9 cellular contexts compared by ENCODE assay signal in the genomic region with DNA sequence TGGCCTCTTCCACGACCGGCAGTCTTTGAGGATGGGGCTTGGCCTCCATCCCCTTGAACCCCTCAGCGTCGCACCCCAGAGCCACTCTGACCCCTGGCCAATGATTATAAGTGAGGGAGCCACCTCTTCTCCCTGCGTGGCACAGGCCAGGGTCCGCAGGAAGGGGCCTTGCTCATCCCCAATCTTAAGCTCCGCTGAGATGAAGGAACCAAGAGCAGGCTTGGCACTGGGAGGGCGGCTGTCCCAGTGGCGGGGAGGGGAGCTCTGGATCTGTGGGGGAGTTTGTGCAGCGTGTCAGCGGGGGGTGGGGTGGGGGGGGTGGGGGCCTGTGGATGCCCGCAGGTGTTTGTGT. TPM values are rescaled to one million over a fixed set of nuclear protein-coding genes. Genes with fewer than 3 reads are reported as not detected.
DNase-seq lines count a peak whose midpoint lies in the region; ATAC-seq, FAIRE-seq and TF ChIP-seq lines count a peak whose summit lies in the region.
"Had no signal": no experiment of that assay in that cellular context is flagged by ENCODE, and none has a peak within 500 bp of the region (broad histone marks: within the 10 kb centered on the region; RNA-seq: fewer than 3 reads in every experiment).

No MANE protein-coding gene starts in this region.

- H4K20me1 ChIP-seq in PC-3 (ENCODE audit: low read length) (no peaks in the 10 kb centered on the region), fibroblast of lung (ENCODE audit: control insufficient read depth, extremely low read depth, insufficient read depth, low read length) (no peaks in the 10 kb centered on the region)

- H2AFZ ChIP-seq in PC-3 (ENCODE audit: low read length): peak overlapping the region; percentile 86
- peak overlapping the region; percentile 27 for H2AFZ ChIP-seq in fibroblast of lung (ENCODE audit: low read length)

- POLR2A ChIA-PET in CD8-positive, alpha-beta memory T cell (lab: Charles Lee): no interaction called here
- POLR2A ChIA-PET in PC-3 (lab: Charles Lee; ENCODE audit: unreplicated experiment): no interaction called here

- peak overlapping the region; percentile 83 for H3K4me2 ChIP-seq in PC-3 (ENCODE audit: low read length)
- H3K4me2 ChIP-seq in fibroblast of lung (ENCODE audit: extremely low read depth, insufficient read depth, low read length): peak overlapping the region; percentile 79

- CTCF ChIA-PET in CD8-positive, alpha-beta memory T cell (lab: Charles Lee): interaction anchor here (1.0 kb wide), 1 partner anchor 284 kb away, joined by 3 read pairs; no protein-coding TSS in a partner anchor
- CTCF ChIA-PET in PC-3 (lab: Charles Lee): no interaction called here

- no peak for DNase-seq in CD8-positive, alpha-beta memory T cell
- no peak for DNase-seq in PC-3
- DNase-seq in fibroblast of lung (ENCODE audit: low read depth in 2 of 2): no peak
- DNase-seq in pancreas: no peak
- DNase-seq in NCI-H1694 treated with DMSO at 0.1 percent for 48 hours (lab: John Stamatoyannopoulos, UW): no peak
- no peak for DNase-seq in NCI-H1048 (lab: John Stamatoyannopoulos, UW)
- no peak for DNase-seq in germinal center (ENCODE audit: low spot score)
- DNase-seq: SHP77 had no signal

- peaks cover 23 to 53% of the 10 kb centered on the region in 2 donors for H3K27me3 Mint-ChIP-seq in CD8-positive, alpha-beta memory T cell

- H3K79me2 ChIP-seq in PC-3 (ENCODE audit: low read length) (no peaks in the 10 kb centered on the region), fibroblast of lung (ENCODE audit: control insufficient read depth, insufficient read depth, low read length) (no peaks in the 10 kb centered on the region)

- no peak for TF ChIP-seq CTCF in PC-3 (conservative IDR thresholded peaks at IDR 0.05; ENCODE audit: low read depth, low read length)
- no peak for TF ChIP-seq CTCF in fibroblast of lung (conservative IDR thresholded peaks at IDR 0.05 in 1 of 2, IDR thresholded peaks at IDR 0.05 in 1 of 2; ENCODE audit: low read depth in 1 of 2, low read length in 2 of 2)
- no peak for TF ChIP-seq CTCF in pancreas (IDR thresholded peaks at IDR 0.05)

- peak overlapping the region; percentile 40 to 80 (median 76) for H3K4me3 Mint-ChIP-seq in CD8-positive, alpha-beta memory T cell

- peak overlapping the region; percentile 71 for H3K4me3 ChIP-seq in CD8-positive, alpha-beta memory T cell (ENCODE audit: low read length)
- H3K4me3 ChIP-seq in PC-3 (ENCODE audit: low read length): peak overlapping the region; percentile 67
- peak overlapping the region; percentile 50 to 64 (median 60) for H3K4me3 ChIP-seq in fibroblast of lung (replicated peaks in 1 of 4; ENCODE audit: control extremely low read depth in 1 of 4, insufficient read depth in 1 of 4, low read depth in 3 of 4, low read length in 4 of 4)
- peak overlapping the region; percentile 11 to 64 (median 36) for H3K4me3 ChIP-seq in pancreas

- peaks cover 8% of the 10 kb centered on the region for H3K4me1 ChIP-seq in CD8-positive, alpha-beta memory T cell (ENCODE audit: insufficient read depth, low read length)
- 0 out of 2 replicates have a peak, but pooled peaks cover 3% of the 10 kb centered on the region for H3K4me1 ChIP-seq in PC-3 (ENCODE audit: insufficient read depth, low read length)
- no peaks in the 10 kb centered on the region for H3K4me1 ChIP-seq in fibroblast of lung (ENCODE audit: control insufficient read depth, extremely low read depth, insufficient read depth, low read length)
- no peaks in the 10 kb centered on the region for H3K4me1 ChIP-seq in pancreas

- no TSS peak for BruUV-seq in PC-3 (replicated peaks; lab: Mats Ljungman, UMichigan)

- no peaks in the 10 kb centered on the region for H3K9me3 ChIP-seq in CD8-positive, alpha-beta memory T cell (ENCODE audit: low read length)
- H3K9me3 ChIP-seq in PC-3 (ENCODE audit: low read length) (no peaks in the 10 kb centered on the region), fibroblast of lung (ENCODE audit: control insufficient read depth, insufficient read depth, low read depth, low read length) (no peaks in the 10 kb centered on the region), pancreas (no peaks in the 10 kb centered on the region)

- intact Hi-C loops in PC-3 (cut with micrococcal nuclease): loop anchor here (1.0 kb wide), 1 partner anchor 284 kb away; no protein-coding TSS in a partner anchor
- intact Hi-C loops in pancreas (cut with DNase I): no loop called here

- no peaks in the 10 kb centered on the region for H3K36me3 ChIP-seq in CD8-positive, alpha-beta memory T cell (ENCODE audit: insufficient read depth, low read length)
- no peaks in the 10 kb centered on the region for H3K36me3 ChIP-seq in PC-3 (ENCODE audit: low read depth, low read length)
- H3K36me3 ChIP-seq in fibroblast of lung (ENCODE audit: control insufficient read depth, insufficient read depth, low read length): no peaks in the 10 kb centered on the region
- no peaks in the 10 kb centered on the region for H3K36me3 ChIP-seq in pancreas

- no peaks in the 10 kb centered on the region for H3K9me3 Mint-ChIP-seq in CD8-positive, alpha-beta memory T cell

- no peak overlapping the region for H3K27ac ChIP-seq in CD8-positive, alpha-beta memory T cell (ENCODE audit: low read depth, low read length)
- H3K27ac ChIP-seq in PC-3 (ENCODE audit: low read length) (no peak overlapping the region), fibroblast of lung (ENCODE audit: insufficient read depth, low read length) (no peak overlapping the region), pancreas (no peak overlapping the region)

- peaks cover 8% of the 10 kb centered on the region for H3K27me3 ChIP-seq in CD8-positive, alpha-beta memory T cell (ENCODE audit: insufficient read depth, low read length, poor library complexity, severe bottlenecking)
- H3K27me3 ChIP-seq in PC-3 (ENCODE audit: low read length): peaks cover 18% of the 10 kb centered on the region; the same call in 1 of the 2 replicates
- H3K27me3 ChIP-seq in fibroblast of lung (ENCODE audit: control insufficient read depth, insufficient read depth, low read length): no peaks in the 10 kb centered on the region
- H3K27me3 ChIP-seq in pancreas: no peaks in the 10 kb centered on the region

- H3K27ac Mint-ChIP-seq in CD8-positive, alpha-beta memory T cell: peak overlapping the region in 1 of 8 donors; percentile 47

- H3K9ac ChIP-seq in PC-3 (ENCODE audit: low read length) (peak overlapping the region; percentile 15; the same call in 1 of the 2 replicates), fibroblast of lung (ENCODE audit: insufficient read depth, low read length) (peak overlapping the region; percentile 45)

- 17 to 18% methylated on average over 11 to 12 of the region's 12 CpGs for WGBS in pancreas, 2 donors

- H3F3A ChIP-seq in PC-3 (ENCODE audit: low read length, unreplicated experiment): no peaks in the 10 kb centered on the region

- H3K9me2 ChIP-seq in PC-3 (replicated peaks; ENCODE audit: low read length): no peaks in the 10 kb centered on the region

- H3K4me1 Mint-ChIP-seq in CD8-positive, alpha-beta memory T cell: peaks cover 10 to 16% (median 11%) of the 10 kb centered on the region in 3 donors

- ATAC-seq in PC-3 (no peak), pancreas (peak in 3 of 4 donors; percentile 23 to 25 (median 25)), HG03139 (IDR thresholded peaks at IDR 0.05; ENCODE audit: unreplicated experiment) (no peak)

- no peak for FAIRE-seq in pancreas (lab: Jason Lieb, UNC)

- no peaks in the 10 kb centered on the region for H3K36me3 Mint-ChIP-seq in CD8-positive, alpha-beta memory T cell

RNA-seq across cellular contexts. Expression of a gene that starts 13.8 kb away (rescaled TPM):
- 10 to 100 TPM; 57.8 to 76.1 TPM for total RNA-seq in CD8-positive, alpha-beta memory T cell
- polyA plus RNA-seq in CD8-positive, alpha-beta memory T cell: 67.5 TPM
- total RNA-seq in PC-3 (2014; rRNA removed): 50.0 and 52.9 TPM in 2 replicates
- total RNA-seq in fibroblast of lung: 44.7 and 59.5 TPM in 2 replicates
- polyA plus RNA-seq in fibroblast of lung: 62.2 and 66.1 TPM in 2 replicates
- polyA plus RNA-seq in fibroblast of lung (2012): 31.0 and 38.4 TPM in 2 replicates
- 25.5 and 37.8 TPM in 2 replicates for polyA minus RNA-seq in fibroblast of lung (ENCODE audit: low replicate concordance)
- 10 to 100 TPM; 22.9 to 32.9 (median 25.6) TPM for total RNA-seq in pancreas
- 10 to 100 TPM; 32.6 to 43.3 TPM for polyA plus RNA-seq in pancreas

Comparison
In these comparisons a context has a peak if more than half of its experiments do, and no peak if none do; other contexts are left out.
1. ATAC-seq: peak in pancreas (3 of 4); none in PC-3 (single experiment) and HG03139 (single experiment).
2. Peak in every context shown above with its lines, with median percentiles within 50 percentile points of each other: H3K4me3 ChIP-seq.